Comparison of ENCODE assay signal across 15 cellular contexts in the genomic region with DNA sequence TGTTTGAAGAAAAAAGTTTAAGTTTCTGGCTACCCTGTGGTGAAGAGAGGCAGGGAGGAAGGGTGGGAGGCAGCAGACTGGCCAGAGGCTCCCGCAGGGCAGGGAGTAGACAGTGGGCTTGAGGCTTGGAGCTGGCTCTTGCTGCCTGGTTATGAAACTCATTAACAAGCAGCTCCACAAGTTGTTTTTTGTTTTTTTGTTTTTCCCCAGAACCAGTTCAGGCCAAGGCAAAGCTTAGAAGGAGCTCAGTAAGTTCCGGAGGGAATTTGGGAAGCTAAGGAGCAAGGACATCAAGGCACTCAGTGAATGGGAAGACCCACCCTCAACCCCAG. TPM values are rescaled to one million over a fixed set of nuclear protein-coding genes. Genes with fewer than 3 reads are reported as not detected.
DNase-seq lines count a peak whose midpoint lies in the region; ATAC-seq and TF ChIP-seq lines count a peak whose summit lies in the region.
"Had no signal": no experiment of that assay in that cellular context is flagged by ENCODE, and none has a peak within 500 bp of the region (broad histone marks: within the 10 kb centered on the region; RNA-seq: fewer than 3 reads in every experiment).

No MANE protein-coding gene starts in this region.

- no peak for TF ChIP-seq CTCF in dorsolateral prefrontal cortex (IDR thresholded peaks at IDR 0.05 in 54 of 56, conservative IDR thresholded peaks at IDR 0.05 in 2 of 56; ENCODE audit: low read depth in 1 of 56, partially characterized antibody in 56 of 56)
- no peak for TF ChIP-seq CTCF in left lung (IDR thresholded peaks at IDR 0.05)
- no peak for TF ChIP-seq CTCF in smooth muscle cell (IDR thresholded peaks at IDR 0.05; ENCODE audit: borderline replicate concordance, insufficient read depth, poor library complexity, severe bottlenecking)

- H3K4me1 ChIP-seq in left lung (peaks cover 5 to 57% of the 10 kb centered on the region in 2 donors), smooth muscle cell (ENCODE audit: low read depth) (peaks cover 35% of the 10 kb centered on the region)

- intact Hi-C loops in dorsolateral prefrontal cortex (cut with DNase I) (loop anchor here in 1 of 2 donors (2.0 kb wide), 1 partner anchor 24 kb away; no protein-coding TSS in a partner anchor), left lung (cut with DNase I) (no loop called here)

- WGBS in smooth muscle cell (ENCODE audit: low lambda C conversion rate): 44% methylated on average over 2 of the region's 2 CpGs

- no peak overlapping the region for H3K9ac ChIP-seq in smooth muscle cell (ENCODE audit: low read depth)

- H3F3A ChIP-seq in smooth muscle cell (ENCODE audit: low read depth): no peaks in the 10 kb centered on the region

- peak overlapping the region in 58 of 59 donors; percentile 55 to 98 (median 86) for H3K27ac ChIP-seq in dorsolateral prefrontal cortex
- H3K27ac ChIP-seq in left lung: peak overlapping the region; percentile 10 to 50
- H3K27ac ChIP-seq in smooth muscle cell (ENCODE audit: low read depth): no peak overlapping the region

- H3K36me3 ChIP-seq in left lung: peaks cover 0 to 43% of the 10 kb centered on the region in 2 donors
- H3K36me3 ChIP-seq in smooth muscle cell (ENCODE audit: low read depth): no peaks in the 10 kb centered on the region
- H3K36me3 ChIP-seq: MG63 had no signal

- H3K79me2 ChIP-seq in smooth muscle cell (ENCODE audit: low read depth): no peaks in the 10 kb centered on the region

- peak; percentile 59 for DNase-seq in ELF-1 (ENCODE audit: low read depth, low spot score)
- no peak for DNase-seq in dorsolateral prefrontal cortex
- no peak for DNase-seq in left lung
- no peak for DNase-seq in smooth muscle cell (lab: John Stamatoyannopoulos, UW; ENCODE audit: unreplicated experiment)
- no peak for DNase-seq in NCI-H1436 treated with DMSO at 0.1 percent for 48 hours (lab: John Stamatoyannopoulos, UW)
- no peak for DNase-seq in cerebellum (ENCODE audit: low spot score)
- DNase-seq in RKO (ENCODE audit: low spot score): no peak
- DNase-seq in LoVo (ENCODE audit: low spot score): no peak
- DNase-seq: MG63; stimulated activated CD4-positive, alpha-beta T cell treated with anti-CD3 and anti-CD28 coated beads, Interleukin-1b, Interleukin-23, amount 100 ng/mL, for 48 hours; stimulated activated CD8-positive, alpha-beta memory T cell treated with anti-CD3 and anti-CD28 coated beads, Interleukin-4, amount 100 ng/mL, for 48 hours; T-helper 1 cell had no signal

- peak; percentile 10 for ATAC-seq in left lung

- H3K4me2 ChIP-seq in smooth muscle cell: peak overlapping the region; percentile 74

- no peaks in the 10 kb centered on the region for H4K20me1 ChIP-seq in smooth muscle cell (ENCODE audit: low read depth)

- no peaks in the 10 kb centered on the region for H3K9me3 ChIP-seq in left lung
- no peaks in the 10 kb centered on the region for H3K9me3 ChIP-seq in smooth muscle cell (replicated peaks; ENCODE audit: low read depth)
- H3K9me3 ChIP-seq: adrenal gland, Caco-2, MG63, psoas muscle had no signal

- H2AFZ ChIP-seq in smooth muscle cell (ENCODE audit: low read depth): no peak overlapping the region

- peak overlapping the region in 45 of 59 donors; percentile 5 to 92 (median 75) for H3K4me3 ChIP-seq in dorsolateral prefrontal cortex
- H3K4me3 ChIP-seq in left lung: no peak overlapping the region
- H3K4me3 ChIP-seq in smooth muscle cell: no peak overlapping the region
- H3K4me3 ChIP-seq: adrenal gland, MG63, psoas muscle had no signal

- H3K27me3 ChIP-seq in dorsolateral prefrontal cortex: peaks cover 0 to 28% (median 6%) of the 10 kb centered on the region in 45 donors
- peaks cover 34 to 89% of the 10 kb centered on the region in 2 donors for H3K27me3 ChIP-seq in left lung
- peaks cover 62% of the 10 kb centered on the region for H3K27me3 ChIP-seq in smooth muscle cell (ENCODE audit: low read depth)
- H3K27me3 ChIP-seq: adrenal gland had no signal

RNA-seq across cellular contexts. Expression of a gene that starts 4.0 kb away (rescaled TPM):
- total RNA-seq in dorsolateral prefrontal cortex (10 to 100 TPM in 104 of 120 experiments, 1 to 10 TPM in 16; 4.7 to 47.2 (median 15.7) TPM), left lung (10 to 100 TPM in 1 of 2 donors, 1 to 10 TPM in 1; 6.3 to 12.8 TPM), smooth muscle cell (0.27 and 0.36 TPM in 2 replicates), cerebellum (10.6 TPM)
- polyA plus RNA-seq in smooth muscle cell: 0.70 and 0.99 TPM in 2 replicates

RNA-seq across cellular contexts. Expression of a gene that starts 19.7 kb away (rescaled TPM):
- total RNA-seq in dorsolateral prefrontal cortex (10 to 100 TPM; 37.3 to 72.0 (median 55.7) TPM), left lung (10 to 100 TPM; 26.6 to 27.8 TPM), smooth muscle cell (17.8 and 22.8 TPM in 2 replicates), cerebellum (42.6 TPM)
- polyA plus RNA-seq in smooth muscle cell: 22.2 and 26.3 TPM in 2 replicates

Comparison
In these comparisons a context has a peak if more than half of its experiments do, and no peak if none do; other contexts are left out.
1. H3K4me3 ChIP-seq: peak in dorsolateral prefrontal cortex (45 of 59); none in left lung (0 of 2) and smooth muscle cell (single experiment).